9 cellular contexts compared by ENCODE assay signal in genomic region chr14:80213602-80214001, GRCh38. TPM values are rescaled to one million over a fixed set of nuclear protein-coding genes. Genes with fewer than 3 reads are reported as not detected.
A peak's percentile ranks its signal among the peaks of the same experiment; 100 is the strongest.
DNase-seq lines count a peak whose midpoint lies in the region; ATAC-seq lines count a peak whose summit lies in the region.
"Had no signal": no experiment of that assay in that cellular context is flagged by ENCODE, and none has a peak within 500 bp of the region (broad histone marks: within the 10 kb centered on the region; RNA-seq: fewer than 3 reads in every experiment).

No MANE protein-coding gene starts in this region.

- DNase-seq in EH (ENCODE audit: low read depth) (peak; percentile 80), Kasumi-1 (lab: John Stamatoyannopoulos, UW) (peak; percentile 40 to 49), left kidney (ENCODE audit: low read depth, low spot score) (peak; percentile 4)
- DNase-seq in activated CD8-positive, alpha-beta T cell treated with anti-CD3 and anti-CD28 coated beads, Interleukin-2, amount 10 ng/mL, durations not matched to agents 7 days and 5 days = peak; percentile 21
- no peak for DNase-seq in activated T-cell treated with anti-CD3 and anti-CD28 coated beads, Interleukin-2, amount 50 U/mL, for 4 hours

- H3K9me3 Mint-ChIP-seq in activated CD8-positive, alpha-beta T cell treated with anti-CD3 and anti-CD28 coated beads, Interleukin-2, amount 10 ng/mL, durations not matched to agents 7 days and 5 days (ENCODE audit: insufficient read depth) = no peaks in the 10 kb centered on the region
- H3K9me3 Mint-ChIP-seq in activated T-cell treated with anti-CD3 and anti-CD28 coated beads, Interleukin-2, amount 50 U/mL, for 4 hours = no peaks in the 10 kb centered on the region

- no peaks in the 10 kb centered on the region for H3K27me3 Mint-ChIP-seq in activated CD8-positive, alpha-beta T cell treated with anti-CD3 and anti-CD28 coated beads, Interleukin-2, amount 10 ng/mL, durations not matched to agents 7 days and 5 days (ENCODE audit: low read depth)
- H3K27me3 Mint-ChIP-seq in activated T-cell treated with anti-CD3 and anti-CD28 coated beads, Interleukin-2, amount 50 U/mL, for 4 hours (ENCODE audit: low read depth) = peaks cover 2% of the 10 kb centered on the region

- no peaks in the 10 kb centered on the region for H3K4me1 Mint-ChIP-seq in activated CD8-positive, alpha-beta T cell treated with anti-CD3 and anti-CD28 coated beads, Interleukin-2, amount 10 ng/mL, durations not matched to agents 7 days and 5 days (ENCODE audit: low read depth)
- no peaks in the 10 kb centered on the region for H3K4me1 Mint-ChIP-seq in activated T-cell treated with anti-CD3 and anti-CD28 coated beads, Interleukin-2, amount 50 U/mL, for 4 hours (ENCODE audit: low read depth)

- POLR2A ChIA-PET in activated CD8-positive, alpha-beta T cell treated with anti-CD3 and anti-CD28 coated beads, Interleukin-2, amount 10 ng/mL, durations not matched to agents 7 days and 5 days (lab: Charles Lee) = no interaction called here

- CTCF ChIA-PET in activated CD8-positive, alpha-beta T cell treated with anti-CD3 and anti-CD28 coated beads, Interleukin-2, amount 10 ng/mL, durations not matched to agents 7 days and 5 days (lab: Charles Lee) = interaction anchor here (1.1 to 1.2 kb wide), 3 partner anchors 12 to 637 kb away, joined by 3 to 5 read pairs (median 4); no protein-coding TSS in a partner anchor

- no peak overlapping the region for H3K27ac Mint-ChIP-seq in activated CD8-positive, alpha-beta T cell treated with anti-CD3 and anti-CD28 coated beads, Interleukin-2, amount 10 ng/mL, durations not matched to agents 7 days and 5 days

- H3K4me3 Mint-ChIP-seq in activated CD8-positive, alpha-beta T cell treated with anti-CD3 and anti-CD28 coated beads, Interleukin-2, amount 10 ng/mL, durations not matched to agents 7 days and 5 days = no peak overlapping the region
- no peak overlapping the region for H3K4me3 Mint-ChIP-seq in activated T-cell treated with anti-CD3 and anti-CD28 coated beads, Interleukin-2, amount 50 U/mL, for 4 hours

- ATAC-seq in GM21367 (IDR thresholded peaks at IDR 0.05; ENCODE audit: unreplicated experiment) = peak; percentile 70
- no peak for ATAC-seq in activated CD8-positive, alpha-beta T cell treated with anti-CD3 and anti-CD28 coated beads, Interleukin-2, amount 10 ng/mL, durations not matched to agents 7 days and 5 days
- no peak for ATAC-seq in GM18858 (IDR thresholded peaks at IDR 0.05; ENCODE audit: unreplicated experiment)
- ATAC-seq in HG02938 (IDR thresholded peaks at IDR 0.05; ENCODE audit: unreplicated experiment) = no peak
- ATAC-seq in activated T-cell treated with anti-CD3 and anti-CD28 coated beads, Interleukin-2, amount 50 U/mL, for 4 hours = no peak

- H3K36me3 Mint-ChIP-seq in activated CD8-positive, alpha-beta T cell treated with anti-CD3 and anti-CD28 coated beads, Interleukin-2, amount 10 ng/mL, durations not matched to agents 7 days and 5 days (ENCODE audit: low read depth) = no peaks in the 10 kb centered on the region
- H3K36me3 Mint-ChIP-seq in activated T-cell treated with anti-CD3 and anti-CD28 coated beads, Interleukin-2, amount 50 U/mL, for 4 hours (ENCODE audit: insufficient read depth) = no peaks in the 10 kb centered on the region

RNA-seq across cellular contexts. Expression of gene DIO2, which starts 2.3 kb away (rescaled TPM):
- total RNA-seq in activated CD8-positive, alpha-beta T cell treated with anti-CD3 and anti-CD28 coated beads, Interleukin-2, amount 10 ng/mL, durations not matched to agents 7 days and 5 days = not detected
- total RNA-seq in activated T-cell treated with anti-CD3 and anti-CD28 coated beads, Interleukin-2, amount 50 U/mL, for 4 hours = not detected
- total RNA-seq: activated CD8-positive, alpha-beta memory T cell treated with anti-CD3 and anti-CD28 coated beads for 36 hours had no signal
